17 cellular contexts compared by ENCODE assay signal in genomic region chr14:87250992-87251391, GRCh38.
DNase-seq lines count a peak whose midpoint lies in the region; ATAC-seq and TF ChIP-seq lines count a peak whose summit lies in the region.
"Had no signal": no experiment of that assay in that cellular context is flagged by ENCODE, and none has a peak within 500 bp of the region (broad histone marks: within the 10 kb centered on the region; RNA-seq: fewer than 3 reads in every experiment).

No MANE protein-coding gene starts in this region.

- no peak for TF ChIP-seq POLR2A in body of pancreas (IDR thresholded peaks at IDR 0.05)

- no peak for TF ChIP-seq CTCF in body of pancreas (IDR thresholded peaks at IDR 0.05)

- DNase-seq in NCI-H748 (lab: John Stamatoyannopoulos, UW; ENCODE audit: unreplicated experiment) (peak; percentile 16), NCI-H748 treated with DMSO at 0.1 percent for 48 hours (lab: John Stamatoyannopoulos, UW) (no peak), NCI-H146 treated with DMSO at 0.1 percent for 48 hours (lab: John Stamatoyannopoulos, UW; ENCODE audit: unreplicated experiment) (peak; percentile 13), left kidney (ENCODE audit: low read depth, low spot score) (peak; percentile 43), body of pancreas (no peak), hypothalamus (lab: John Stamatoyannopoulos, UW) (no peak)
- no peak for DNase-seq in stimulated activated naive CD4-positive, alpha-beta T cell (lab: John Stamatoyannopoulos, UW)
- DNase-seq: CD8-positive, alpha-beta memory T cell; HFFc6; Karpas-422; NCI-H187; NCI-H226; NCI-H524 treated with DMSO at 0.1 percent for 48 hours; NK-92 treated with Interleukin-12 subunit alpha and Interleukin-12 subunit beta, amount 100 ng/mL, for 24 hours had no signal

- peaks cover 7% of the 10 kb centered on the region for H3K4me1 ChIP-seq in body of pancreas

- no peak overlapping the region for H3K4me3 ChIP-seq in body of pancreas

- H3K36me3 ChIP-seq in body of pancreas (replicated peaks in 1 of 2; ENCODE audit: insufficient read depth in 1 of 2, low read depth in 2 of 2) = no peaks in the 10 kb centered on the region

- H3K27ac ChIP-seq in body of pancreas = no peak overlapping the region
- H3K27ac ChIP-seq: C4-2B had no signal

- H3K27me3 ChIP-seq in body of pancreas = no peaks in the 10 kb centered on the region

- H3K9me3 ChIP-seq in body of pancreas = no peaks in the 10 kb centered on the region

- ATAC-seq in body of pancreas = no peak
- ATAC-seq: Panc1, SK-N-SH treated with all-trans-retinoic acid at 6 μM for 48 hours had no signal

- intact Hi-C loops in body of pancreas (cut with DNase I) = no loop called here

Comparison
In these comparisons a context has a peak if more than half of its experiments do, and no peak if none do; other contexts are left out.
1. DNase-seq: peak in NCI-H748 (single experiment), NCI-H146 treated with DMSO at 0.1 percent for 48 hours (single experiment) and left kidney (single experiment); none in NCI-H748 treated with DMSO at 0.1 percent for 48 hours (single experiment), stimulated activated naive CD4-positive, alpha-beta T cell (0 of 6), body of pancreas (0 of 4) and hypothalamus (0 of 51).